In genomic region chr5:93579561-93580386, GRCh38 we compare ENCODE assay signal across 1 cellular context.
TF ChIP-seq lines count a peak whose summit lies in the region.

No MANE protein-coding gene starts in this region.

TF ChIP-seq in H1, 55 proteins besides CTCF, POLR2A, EP300 and RAD21 (continued from another document):
- TF ChIP-seq NANOG (IDR thresholded peaks at IDR 0.05; ENCODE audit: insufficient read depth, low read depth, low read length, poor library complexity, severe bottlenecking) (peak; percentile 12), TAF1 (IDR thresholded peaks at IDR 0.05; ENCODE audit: low read depth, low read length) (peak; percentile 30; the same call in 1 of the 2 replicates), SUZ12 (IDR thresholded peaks at IDR 0.05; ENCODE audit: low read length) (no peak; the same call in 1 of the 2 replicates)
- TF ChIP-seq, protein P1, sequence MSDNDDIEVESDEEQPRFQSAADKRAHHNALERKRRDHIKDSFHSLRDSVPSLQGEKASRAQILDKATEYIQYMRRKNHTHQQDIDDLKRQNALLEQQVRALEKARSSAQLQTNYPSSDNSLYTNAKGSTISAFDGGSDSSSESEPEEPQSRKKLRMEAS (IDR thresholded peaks at IDR 0.05), result peak; percentile 40; the same call in 1 of the 2 replicates
